In the genomic region with DNA sequence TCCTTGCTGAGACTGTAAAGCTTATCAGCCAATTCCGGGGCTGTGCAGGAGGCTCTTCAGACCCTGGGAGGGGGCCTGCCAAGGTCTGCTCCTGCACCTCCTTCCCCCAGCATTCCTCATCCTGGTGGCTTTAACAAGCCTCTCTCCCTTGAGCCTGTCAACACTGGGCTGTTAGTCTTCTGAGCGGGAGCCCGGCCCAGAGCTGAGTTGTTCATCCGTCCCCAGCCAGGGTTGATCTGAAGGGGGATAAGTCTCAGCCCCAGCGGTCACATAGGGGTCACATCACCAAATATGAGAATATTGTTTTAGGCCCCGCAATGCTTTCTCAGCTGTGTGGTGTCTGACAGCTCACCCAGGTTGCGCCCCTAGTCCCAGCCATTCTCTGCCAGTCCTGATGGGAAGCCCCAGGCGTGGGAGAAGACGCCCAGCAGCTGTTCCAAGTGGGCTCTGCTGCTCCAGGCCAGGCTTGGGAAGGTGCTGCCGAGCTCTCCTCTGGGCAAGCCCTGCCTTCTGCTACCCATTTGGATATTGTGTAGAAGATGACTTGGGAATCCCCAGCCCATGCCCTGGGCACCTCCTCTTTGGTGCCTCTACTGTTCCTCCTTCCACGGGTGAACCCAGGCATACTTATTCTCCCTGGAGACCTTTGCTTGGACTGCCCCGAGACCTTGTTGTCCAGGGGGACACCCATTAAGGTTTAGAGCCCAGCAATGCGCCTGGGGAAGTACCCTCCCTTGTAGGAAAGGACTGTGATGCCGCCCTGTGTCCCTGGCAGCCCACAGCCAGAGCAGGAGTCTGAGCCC, we compare ENCODE assay signal across 8 cellular contexts. TPM values are rescaled to one million over a fixed set of nuclear protein-coding genes. Genes with fewer than 3 reads are reported as not detected.
DNase-seq lines count a peak whose midpoint lies in the region; ATAC-seq and TF ChIP-seq lines count a peak whose summit lies in the region.

No MANE protein-coding gene starts in this region.

- TF ChIP-seq CTCF in fibroblast of lung (conservative IDR thresholded peaks at IDR 0.05 in 1 of 2, IDR thresholded peaks at IDR 0.05 in 1 of 2; ENCODE audit: low read depth in 1 of 2, low read length in 2 of 2) (no peak), type B pancreatic cell (conservative IDR thresholded peaks at IDR 0.05) (no peak)

- no peaks in the 10 kb centered on the region for H3K27me3 Mint-ChIP-seq in T-helper 17 cell
- H3K27me3 Mint-ChIP-seq in type B pancreatic cell, result no peaks in the 10 kb centered on the region

- no peaks in the 10 kb centered on the region for H3K9me3 Mint-ChIP-seq in type B pancreatic cell

- 90% methylated on average over 14 of the region's 14 CpGs for WGBS in thymus

- H3K4me1 Mint-ChIP-seq in T-helper 17 cell, result peaks cover 15% of the 10 kb centered on the region
- peaks cover 19% of the 10 kb centered on the region for H3K4me1 Mint-ChIP-seq in type B pancreatic cell (ENCODE audit: unreplicated experiment)

- H3K27ac ChIP-seq in fibroblast of lung (ENCODE audit: insufficient read depth, low read length), result no peak overlapping the region
- peak overlapping the region; percentile 81 for H3K27ac ChIP-seq in muscle layer of colon (ENCODE audit: low read depth, low read length)
- H3K27ac ChIP-seq in thymus (ENCODE audit: low read depth), result peak overlapping the region; percentile 72

- H3K9ac ChIP-seq in fibroblast of lung (ENCODE audit: insufficient read depth, low read length) (no peak overlapping the region), muscle layer of colon (ENCODE audit: low read length) (no peak overlapping the region)

- no peaks in the 10 kb centered on the region for H4K20me1 ChIP-seq in fibroblast of lung (ENCODE audit: control insufficient read depth, extremely low read depth, insufficient read depth, low read length)

- H3K4me1 ChIP-seq in fibroblast of lung (ENCODE audit: control insufficient read depth, extremely low read depth, insufficient read depth, low read length), result peaks cover 30% of the 10 kb centered on the region
- peaks cover 68% of the 10 kb centered on the region for H3K4me1 ChIP-seq in muscle layer of colon (ENCODE audit: insufficient read depth, low read length)
- H3K4me1 ChIP-seq in thymus (ENCODE audit: control insufficient read depth, insufficient read depth, low read length), result no peaks in the 10 kb centered on the region

- no peak for DNase-seq in T-helper 17 cell
- peak; percentile 42 to 55 for DNase-seq in fibroblast of lung (ENCODE audit: low read depth in 2 of 2)
- no peak for DNase-seq in type B pancreatic cell (ENCODE audit: extremely low spot score, unreplicated experiment)
- DNase-seq in activated naive CD4-positive, alpha-beta T cell treated with anti-CD3 and anti-CD28 coated beads, Interleukin-2, amount 50 U/mL, for 16 hours, result no peak
- no peak for DNase-seq in NCI-H2196 (lab: John Stamatoyannopoulos, UW; ENCODE audit: unreplicated experiment)

- no peak overlapping the region for H3K4me2 ChIP-seq in fibroblast of lung (ENCODE audit: extremely low read depth, insufficient read depth, low read length)

- H3K9me3 ChIP-seq in T-helper 17 cell (ENCODE audit: control insufficient read depth, low read length, poor library complexity, severe bottlenecking) (no peaks in the 10 kb centered on the region), fibroblast of lung (ENCODE audit: control insufficient read depth, insufficient read depth, low read depth, low read length) (no peaks in the 10 kb centered on the region), muscle layer of colon (ENCODE audit: low read length) (no peaks in the 10 kb centered on the region), thymus (ENCODE audit: control insufficient read depth) (no peaks in the 10 kb centered on the region)

- no peak overlapping the region for H2AFZ ChIP-seq in fibroblast of lung (ENCODE audit: low read length)

- no peaks in the 10 kb centered on the region for H3K27me3 ChIP-seq in fibroblast of lung (ENCODE audit: control insufficient read depth, insufficient read depth, low read length)
- H3K27me3 ChIP-seq in muscle layer of colon (ENCODE audit: control insufficient read depth in 1 of 2, insufficient read depth in 2 of 2, low read length in 2 of 2), result no peaks in the 10 kb centered on the region
- H3K27me3 ChIP-seq in thymus (ENCODE audit: control insufficient read depth, insufficient read depth), result no peaks in the 10 kb centered on the region

- H3K4me3 ChIP-seq in fibroblast of lung (replicated peaks in 1 of 4; ENCODE audit: control extremely low read depth in 1 of 4, insufficient read depth in 1 of 4, low read depth in 3 of 4, low read length in 4 of 4) (no peak overlapping the region), muscle layer of colon (ENCODE audit: low read depth in 1 of 2, low read length in 2 of 2) (no peak overlapping the region), thymus (ENCODE audit: low read length) (no peak overlapping the region)

- peaks cover 4% of the 10 kb centered on the region for H3K36me3 ChIP-seq in fibroblast of lung (ENCODE audit: control insufficient read depth, insufficient read depth, low read length)
- H3K36me3 ChIP-seq in muscle layer of colon (ENCODE audit: insufficient read depth, low read length), result peaks cover 21% of the 10 kb centered on the region
- H3K36me3 ChIP-seq in thymus (ENCODE audit: control insufficient read depth, insufficient read depth), result peaks cover 42% of the 10 kb centered on the region

- no peaks in the 10 kb centered on the region for H3K79me2 ChIP-seq in fibroblast of lung (ENCODE audit: control insufficient read depth, insufficient read depth, low read length)

- H3K27ac Mint-ChIP-seq in T-helper 17 cell (peak overlapping the region; percentile 71), type B pancreatic cell (no peak overlapping the region)

- H3K4me3 Mint-ChIP-seq in T-helper 17 cell (no peak overlapping the region), type B pancreatic cell (no peak overlapping the region)

- ATAC-seq in T-helper 17 cell (peak; percentile 21), HG03045 (IDR thresholded peaks at IDR 0.05; ENCODE audit: unreplicated experiment) (no peak)

- H3K36me3 Mint-ChIP-seq in T-helper 17 cell (ENCODE audit: low read depth), result no peaks in the 10 kb centered on the region
- H3K36me3 Mint-ChIP-seq in type B pancreatic cell, result no peaks in the 10 kb centered on the region

RNA-seq across cellular contexts. Expression of gene TRIM8, which starts 23.5 kb away (rescaled TPM):
- total RNA-seq in T-helper 17 cell (10 to 100 TPM; 63.6 to 73.0 TPM), fibroblast of lung (80.9 and 143 TPM in 2 replicates), type B pancreatic cell (ENCODE audit: low replicate concordance) (81.6 and 124 TPM in 2 replicates)
- polyA plus RNA-seq in fibroblast of lung (93.2 and 152 TPM in 2 replicates), thymus (65.5 TPM)
- polyA plus RNA-seq in fibroblast of lung (2012), result 166 and 220 TPM in 2 replicates
- 118 and 164 TPM in 2 replicates for polyA minus RNA-seq in fibroblast of lung (ENCODE audit: low replicate concordance)

Comparison
In these comparisons a context has a peak if more than half of its experiments do, and no peak if none do; other contexts are left out.
1. DNase-seq: peak in fibroblast of lung (2 of 2); none in T-helper 17 cell (0 of 3), type B pancreatic cell (single experiment), activated naive CD4-positive, alpha-beta T cell treated with anti-CD3 and anti-CD28 coated beads, Interleukin-2, amount 50 U/mL, for 16 hours (single experiment) and NCI-H2196 (single experiment).